ENCODE assay signal across 1 cellular context in genomic region chr1:34930702-34931071, GRCh38.
TF ChIP-seq lines count a peak whose summit lies in the region.

No MANE protein-coding gene starts in this region.

TF ChIP-seq in HepG2, 621 proteins besides CTCF, POLR2A, EP300 and RAD21:
- TF ChIP-seq SYNCRIP (IDR thresholded peaks at IDR 0.05; ENCODE audit: insufficient read depth, low read depth, low read length) = no peak
- no peak for TF ChIP-seq GZF1 (CRISPR knock-in tag; IDR thresholded peaks at IDR 0.05)
- no peak for TF ChIP-seq TFDP2 (CRISPR knock-in tag; IDR thresholded peaks at IDR 0.05)
